Comparison of ENCODE assay signal across 9 cellular contexts in genomic region chr12:92208613-92209121, GRCh38.
DNase-seq lines count a peak whose midpoint lies in the region; ATAC-seq, FAIRE-seq and TF ChIP-seq lines count a peak whose summit lies in the region.
"Had no signal": no experiment of that assay in that cellular context is flagged by ENCODE, and none has a peak within 500 bp of the region (broad histone marks: within the 10 kb centered on the region; RNA-seq: fewer than 3 reads in every experiment).

No MANE protein-coding gene starts in this region.

- no peaks in the 10 kb centered on the region for H3K36me3 Mint-ChIP-seq in natural killer cell

- TF ChIP-seq CTCF in natural killer cell (IDR thresholded peaks at IDR 0.05): no peak

- H3K27me3 Mint-ChIP-seq in natural killer cell (ENCODE audit: low read depth in 2 of 2): peaks cover 0 to 2% of the 10 kb centered on the region in 2 donors

- peak overlapping the region; percentile 76 to 85 for H3K27ac Mint-ChIP-seq in natural killer cell

- TF ChIP-seq POLR2A in GM18505 (IDR thresholded peaks at IDR 0.05; ENCODE audit: borderline replicate concordance, extremely low read depth, insufficient read depth, insufficient read length): peak; percentile 24

- ATAC-seq in GM18505 (IDR thresholded peaks at IDR 0.05; ENCODE audit: unreplicated experiment) (peak; percentile 65), HG02884 (IDR thresholded peaks at IDR 0.05; ENCODE audit: unreplicated experiment) (peak; percentile 65), natural killer cell (peak; percentile 91 to 96 (median 93))

- intact Hi-C loops in natural killer cell (cut with micrococcal nuclease): loop anchor here (5.0 kb wide), 1 partner anchor 194 kb away; no protein-coding TSS in a partner anchor

- FAIRE-seq in colon (lab: Jason Lieb, UNC): peak; percentile 64
- FAIRE-seq: frontal cortex had no signal

- DNase-seq in AG08395 (ENCODE audit: low spot score) (peak; percentile 58), NCI-H82 treated with DMSO at 0.1 percent for 48 hours (lab: John Stamatoyannopoulos, UW; ENCODE audit: unreplicated experiment) (peak; percentile 81), natural killer cell (no peak), NCI-H1930 (lab: John Stamatoyannopoulos, UW) (no peak), NCI-H2227 (lab: John Stamatoyannopoulos, UW; ENCODE audit: unreplicated experiment) (no peak)

- H3K4me3 Mint-ChIP-seq in natural killer cell: peak overlapping the region; percentile 69

- peaks cover 17 to 19% of the 10 kb centered on the region in 2 donors for H3K4me1 Mint-ChIP-seq in natural killer cell

- H3K9me3 Mint-ChIP-seq in natural killer cell: no peaks in the 10 kb centered on the region

Comparison
In these comparisons a context has a peak if more than half of its experiments do, and no peak if none do; other contexts are left out.
1. DNase-seq: peak in AG08395 (single experiment) and NCI-H82 treated with DMSO at 0.1 percent for 48 hours (single experiment); none in natural killer cell (single experiment), NCI-H1930 (0 of 2) and NCI-H2227 (single experiment).
2. Peak in every context shown above with its lines, with median percentiles within 50 percentile points of each other: ATAC-seq.